In the genomic region with DNA sequence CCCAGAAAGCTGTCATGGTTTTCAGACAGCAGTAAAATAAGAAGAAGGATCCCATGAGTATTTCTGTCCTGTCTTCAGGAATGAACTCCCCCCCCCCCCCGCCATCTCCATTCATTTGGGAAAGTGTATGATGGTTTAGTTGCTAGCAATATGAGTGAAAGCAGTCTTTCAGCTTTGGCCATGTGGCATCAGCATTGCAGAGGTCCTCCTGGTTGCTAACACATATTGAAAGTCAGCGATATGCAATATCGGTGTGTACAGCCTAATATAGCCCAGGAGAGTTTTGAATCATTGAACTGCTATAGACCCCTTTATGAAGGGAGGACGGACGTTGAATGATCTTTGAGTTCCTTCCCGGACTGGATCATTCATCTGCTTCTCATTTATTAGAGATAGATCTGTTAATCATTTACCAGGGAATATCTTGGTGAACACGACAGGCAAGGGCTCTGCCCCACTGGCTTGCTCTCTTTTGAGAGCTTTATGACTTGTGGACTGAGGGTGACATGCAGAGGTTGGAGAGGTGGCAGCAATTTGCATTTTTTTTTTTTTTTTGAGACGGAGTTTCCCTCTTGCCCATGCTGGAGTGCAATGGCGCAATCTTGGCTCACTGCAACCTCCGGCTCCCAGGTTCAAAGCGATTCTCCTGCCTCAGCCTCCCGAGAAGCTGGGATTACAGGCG, we compare ENCODE assay signal across 9 cellular contexts. TPM values are rescaled to one million over a fixed set of nuclear protein-coding genes. Genes with fewer than 3 reads are reported as not detected.
DNase-seq lines count a peak whose midpoint lies in the region; ATAC-seq, FAIRE-seq and TF ChIP-seq lines count a peak whose summit lies in the region.
"Had no signal": no experiment of that assay in that cellular context is flagged by ENCODE, and none has a peak within 500 bp of the region (broad histone marks: within the 10 kb centered on the region; RNA-seq: fewer than 3 reads in every experiment).

No MANE protein-coding gene starts in this region.

- H3K79me2 ChIP-seq in keratinocyte (ENCODE audit: control insufficient read depth, insufficient read depth, low read length), result peaks cover 55% of the 10 kb centered on the region

- H3K27ac ChIP-seq in keratinocyte (ENCODE audit: control insufficient read depth, insufficient read depth, low read length) (no peak overlapping the region), stomach (no peak overlapping the region)

- H3K9me3 ChIP-seq in keratinocyte (ENCODE audit: control insufficient read depth, low read depth, low read length), result peaks cover 2% of the 10 kb centered on the region
- H3K9me3 ChIP-seq in stomach, result no peaks in the 10 kb centered on the region

- H3K4me2 ChIP-seq in keratinocyte (ENCODE audit: control insufficient read depth, extremely low read depth, insufficient read depth, low read depth, low read length), result peak overlapping the region; percentile 81

- dilution Hi-C loops in keratinocyte (cut with MboI; ENCODE audit: extremely low pct_ligation_motif_present, low sequenced_read_pairs), result no loop called here

- peak overlapping the region; percentile 100 for H3K27ac Mint-ChIP-seq in activated CD4-positive, alpha-beta T cell treated with anti-CD3 and anti-CD28 coated beads, Interleukin-2, amount 10 ng/mL, durations not matched to agents 7 days and 5 days
- no peak overlapping the region for H3K27ac Mint-ChIP-seq in activated B cell treated with CpG ODN at 0.5 μM for 24 hours

- peak overlapping the region; percentile 100 for H3K4me3 Mint-ChIP-seq in activated CD4-positive, alpha-beta T cell treated with anti-CD3 and anti-CD28 coated beads, Interleukin-2, amount 10 ng/mL, durations not matched to agents 7 days and 5 days
- H3K4me3 Mint-ChIP-seq in activated B cell treated with CpG ODN at 0.5 μM for 24 hours, result peak overlapping the region; percentile 64

- WGBS in stomach, 5 donors, result 70 to 74% (median 71%) methylated on average over 13 of the region's 13 CpGs

- intact Hi-C loops in activated B cell treated with CpG ODN at 0.5 μM for 24 hours (cut with micrococcal nuclease) (loop anchor here (5.0 kb wide), 1 partner anchor 34 kb away; no protein-coding TSS in a partner anchor), stomach (cut with DNase I; ENCODE audit: low total_unique reads) (no loop called here)

- no peak for FAIRE-seq in keratinocyte (lab: Jason Lieb, UNC)

- no peak for TF ChIP-seq EP300 in stomach (IDR thresholded peaks at IDR 0.05)

- no peak for TF ChIP-seq CTCF in activated B cell treated with CpG ODN at 0.5 μM for 24 hours (IDR thresholded peaks at IDR 0.05)
- TF ChIP-seq CTCF in keratinocyte (optimal IDR thresholded peaks at IDR 0.05 in 1 of 3, IDR thresholded peaks at IDR 0.05 in 1 of 3, conservative IDR thresholded peaks at IDR 0.05 in 1 of 3; ENCODE audit: extremely low read depth in 1 of 3, insufficient read depth in 2 of 3, low read length in 3 of 3), result no peak
- no peak for TF ChIP-seq CTCF in stomach (IDR thresholded peaks at IDR 0.05)

- no peaks in the 10 kb centered on the region for H4K20me1 ChIP-seq in keratinocyte (ENCODE audit: control insufficient read depth, extremely low read depth, insufficient read depth, low read length)

- H3K27me3 ChIP-seq in keratinocyte (ENCODE audit: control insufficient read depth, extremely low read depth, insufficient read depth, low read length) (no peaks in the 10 kb centered on the region), stomach (no peaks in the 10 kb centered on the region)

- no peak for DNase-seq in activated CD4-positive, alpha-beta T cell treated with anti-CD3 and anti-CD28 coated beads, Interleukin-2, amount 10 ng/mL, durations not matched to agents 7 days and 5 days
- no peak for DNase-seq in activated CD4-positive, alpha-beta T cell treated with anti-CD3 and anti-CD28 coated beads, Interleukin-2, amount 50 U/mL, for 4 hours
- DNase-seq in activated B cell treated with CpG ODN at 0.5 μM for 24 hours (no peak), keratinocyte (ENCODE audit: low read depth, low spot score) (no peak), stomach (no peak), NCI-H82 treated with DMSO at 0.1 percent for 48 hours (lab: John Stamatoyannopoulos, UW; ENCODE audit: unreplicated experiment) (no peak)
- no peak for DNase-seq in stimulated activated CD4-positive, alpha-beta T cell treated with anti-CD3 and anti-CD28 coated beads, Interleukin-12 subunit alpha, Interleukin-12 subunit beta, amount 100 ng/mL, for 4 hours
- DNase-seq: OCI-M1 had no signal

- peaks cover 15% of the 10 kb centered on the region for H3K36me3 Mint-ChIP-seq in activated CD4-positive, alpha-beta T cell treated with anti-CD3 and anti-CD28 coated beads, Interleukin-2, amount 10 ng/mL, durations not matched to agents 7 days and 5 days (ENCODE audit: low read depth)
- peaks cover 21% of the 10 kb centered on the region for H3K36me3 Mint-ChIP-seq in activated B cell treated with CpG ODN at 0.5 μM for 24 hours (ENCODE audit: low read depth)

- peak overlapping the region; percentile 54 to 91 (median 85) for H3K4me3 ChIP-seq in keratinocyte (ENCODE audit: control insufficient read depth in 2 of 3, extremely low read depth in 1 of 3, insufficient read depth in 2 of 3, low read depth in 1 of 3, low read length in 3 of 3)
- H3K4me3 ChIP-seq in stomach, result peak overlapping the region; percentile 85 to 97 (median 93)

- peaks cover 18% of the 10 kb centered on the region for H3K4me1 ChIP-seq in keratinocyte (ENCODE audit: control insufficient read depth, extremely low read depth, insufficient read depth, low read length)
- H3K4me1 ChIP-seq in stomach, result peaks cover 22 to 52% (median 37%) of the 10 kb centered on the region in 4 donors

- no peaks in the 10 kb centered on the region for H3K9me1 ChIP-seq in keratinocyte (ENCODE audit: control insufficient read depth, extremely low read depth, insufficient read depth, low read length)

- ATAC-seq in activated B cell treated with CpG ODN at 0.5 μM for 24 hours (ENCODE audit: low read depth) (no peak), GM21381 (IDR thresholded peaks at IDR 0.05; ENCODE audit: unreplicated experiment) (no peak)

- H2AFZ ChIP-seq in keratinocyte (ENCODE audit: control insufficient read depth, low read length), result no peak overlapping the region

- peaks cover 27% of the 10 kb centered on the region for H3K4me1 Mint-ChIP-seq in activated CD4-positive, alpha-beta T cell treated with anti-CD3 and anti-CD28 coated beads, Interleukin-2, amount 10 ng/mL, durations not matched to agents 7 days and 5 days
- peaks cover 41% of the 10 kb centered on the region for H3K4me1 Mint-ChIP-seq in activated B cell treated with CpG ODN at 0.5 μM for 24 hours

- no peaks in the 10 kb centered on the region for H3K27me3 Mint-ChIP-seq in activated CD4-positive, alpha-beta T cell treated with anti-CD3 and anti-CD28 coated beads, Interleukin-2, amount 10 ng/mL, durations not matched to agents 7 days and 5 days
- no peaks in the 10 kb centered on the region for H3K27me3 Mint-ChIP-seq in activated B cell treated with CpG ODN at 0.5 μM for 24 hours

- POLR2A ChIA-PET in activated CD4-positive, alpha-beta T cell treated with anti-CD3 and anti-CD28 coated beads, Interleukin-2, amount 10 ng/mL, durations not matched to agents 7 days and 5 days (lab: Charles Lee), result no interaction called here
- POLR2A ChIA-PET in activated B cell treated with CpG ODN at 0.5 μM for 24 hours (lab: Charles Lee), result interaction anchor here (0.6 to 1.5 kb wide), 3 partner anchors 13 to 491 kb away, joined by 3 to 5 read pairs (median 3); a partner anchor contains a TSS

- peaks cover 5 to 16% of the 10 kb centered on the region in 2 experiments for H3K36me3 ChIP-seq in keratinocyte (ENCODE audit: control insufficient read depth in 2 of 2, extremely low read depth in 1 of 2, insufficient read depth in 2 of 2, low read length in 2 of 2)
- H3K36me3 ChIP-seq in stomach, result peaks cover 9 to 23% (median 16%) of the 10 kb centered on the region in 4 donors

- H3K9me3 Mint-ChIP-seq in activated CD4-positive, alpha-beta T cell treated with anti-CD3 and anti-CD28 coated beads, Interleukin-2, amount 10 ng/mL, durations not matched to agents 7 days and 5 days, result peaks cover 8% of the 10 kb centered on the region
- no peaks in the 10 kb centered on the region for H3K9me3 Mint-ChIP-seq in activated B cell treated with CpG ODN at 0.5 μM for 24 hours

- CTCF ChIA-PET in activated CD4-positive, alpha-beta T cell treated with anti-CD3 and anti-CD28 coated beads, Interleukin-2, amount 10 ng/mL, durations not matched to agents 7 days and 5 days (lab: Charles Lee), result interaction anchor here (1.6 to 1.8 kb wide), 2 partner anchors 10 to 274 kb away, joined by 4 to 6 read pairs; no protein-coding TSS in a partner anchor
- CTCF ChIA-PET in activated B cell treated with CpG ODN at 0.5 μM for 24 hours (lab: Charles Lee), result interaction anchor here (0.6 kb wide), 1 partner anchor 23 kb away, joined by 3 read pairs; no protein-coding TSS in a partner anchor

- no peak for TF ChIP-seq POLR2A in stomach (IDR thresholded peaks at IDR 0.05)

- peak overlapping the region; percentile 87 for H3K9ac ChIP-seq in keratinocyte (ENCODE audit: control insufficient read depth, extremely low read depth, insufficient read depth, low read length)

RNA-seq across cellular contexts. Expression of a gene that starts 25.2 kb away (rescaled TPM):
- 10 to 100 TPM; 30.7 to 35.5 TPM for total RNA-seq in activated CD4-positive, alpha-beta T cell treated with anti-CD3 and anti-CD28 coated beads, Interleukin-2, amount 10 ng/mL, durations not matched to agents 7 days and 5 days
- total RNA-seq in activated B cell treated with CpG ODN at 0.5 μM for 24 hours, result 45.2 and 51.5 TPM in 2 replicates
- 74.2 to 115 TPM (median 86.4 TPM) in 3 replicates for polyA plus RNA-seq in keratinocyte
- 57.3 TPM for polyA plus RNA-seq in keratinocyte (2011; ENCODE audit: low read depth)
- polyA plus RNA-seq in keratinocyte (2011; cell fraction: cytosol; rRNA removed), result 58.4 and 103 TPM in 2 replicates
- 162 and 165 TPM in 2 replicates for polyA plus RNA-seq in keratinocyte (2011; cell fraction: nucleus; rRNA removed)
- polyA plus RNA-seq in keratinocyte (2012; ENCODE audit: low replicate concordance), result 47.8 and 84.1 TPM in 2 replicates
- 90.7 to 97.3 TPM (median 90.8 TPM) in 3 replicates for polyA minus RNA-seq in keratinocyte
- 69.4 TPM for polyA minus RNA-seq in keratinocyte (2011; cell fraction: cytosol; rRNA and poly(A)+ RNA removed)
- 46.8 and 54.3 TPM in 2 replicates for polyA minus RNA-seq in keratinocyte (2011; cell fraction: nucleus; rRNA and poly(A)+ RNA removed)
- total RNA-seq in stomach, result 100 to 1,000 TPM in 1 of 5 donors, 10 to 100 TPM in 4; 26.4 to 329 (median 56.1) TPM
- 10 to 100 TPM; 52.5 to 74.6 (median 61.9) TPM for polyA plus RNA-seq in stomach

RNA-seq across cellular contexts. Expression of a gene that starts 45.5 kb away (rescaled TPM):
- under 1 TPM; 0.07 to 0.15 TPM for total RNA-seq in activated CD4-positive, alpha-beta T cell treated with anti-CD3 and anti-CD28 coated beads, Interleukin-2, amount 10 ng/mL, durations not matched to agents 7 days and 5 days
- total RNA-seq in activated B cell treated with CpG ODN at 0.5 μM for 24 hours (0.32 and 0.47 TPM in 2 replicates), stomach (10 to 100 TPM in 2 of 5 donors, 1 to 10 TPM in 1, under 1 TPM in 1, not detected in 1; 0.73 to 37.1 (median 15.1) TPM)
- polyA plus RNA-seq in keratinocyte (1.7 to 4.2 TPM (median 4.1 TPM) in 3 replicates), stomach (1 to 10 TPM; 5.8 to 9.9 (median 7.3) TPM)
- polyA plus RNA-seq in keratinocyte (2011; ENCODE audit: low read depth), result 1.8 TPM
- polyA plus RNA-seq in keratinocyte (2011; cell fraction: cytosol; rRNA removed), result 6.7 and 9.7 TPM in 2 replicates
- polyA plus RNA-seq in keratinocyte (2011; cell fraction: nucleus; rRNA removed), result 3.6 and 4.1 TPM in 2 replicates
- polyA plus RNA-seq in keratinocyte (2012; ENCODE audit: low replicate concordance), result 4.0 and 8.3 TPM in 2 replicates
- 3.3 to 4.2 TPM (median 3.7 TPM) in 3 replicates for polyA minus RNA-seq in keratinocyte
- polyA minus RNA-seq in keratinocyte (2011; cell fraction: cytosol; rRNA and poly(A)+ RNA removed), result 10.0 TPM
- 2.4 and 2.8 TPM in 2 replicates for polyA minus RNA-seq in keratinocyte (2011; cell fraction: nucleus; rRNA and poly(A)+ RNA removed)

RNA-seq across cellular contexts. Expression of a gene that starts 50.7 kb away (rescaled TPM):
- total RNA-seq in activated CD4-positive, alpha-beta T cell treated with anti-CD3 and anti-CD28 coated beads, Interleukin-2, amount 10 ng/mL, durations not matched to agents 7 days and 5 days, result 1 to 10 TPM; 1.1 to 1.6 TPM
- 0.33 and 0.42 TPM in 2 replicates for total RNA-seq in activated B cell treated with CpG ODN at 0.5 μM for 24 hours
- polyA plus RNA-seq in keratinocyte, result 29.2 to 54.2 TPM (median 34.0 TPM) in 3 replicates
- 12.0 TPM for polyA plus RNA-seq in keratinocyte (2011; ENCODE audit: low read depth)
- 43.9 and 88.8 TPM in 2 replicates for polyA plus RNA-seq in keratinocyte (2011; cell fraction: cytosol; rRNA removed)
- polyA plus RNA-seq in keratinocyte (2011; cell fraction: nucleus; rRNA removed), result 53.8 and 69.2 TPM in 2 replicates
- polyA plus RNA-seq in keratinocyte (2012; ENCODE audit: low replicate concordance), result 28.0 and 84.9 TPM in 2 replicates
- 41.8 to 174 TPM (median 49.2 TPM) in 3 replicates for polyA minus RNA-seq in keratinocyte
- polyA minus RNA-seq in keratinocyte (2011; cell fraction: cytosol; rRNA and poly(A)+ RNA removed), result 125 TPM
- 61.3 and 72.0 TPM in 2 replicates for polyA minus RNA-seq in keratinocyte (2011; cell fraction: nucleus; rRNA and poly(A)+ RNA removed)
- 10 to 100 TPM in 1 of 5 donors, 1 to 10 TPM in 1, under 1 TPM in 1, not detected in 2; 0.29 to 14.5 (median 1.0) TPM for total RNA-seq in stomach
- 1 to 10 TPM; 2.4 to 8.2 (median 5.0) TPM for polyA plus RNA-seq in stomach

RNA-seq across cellular contexts. Expression of a gene that starts 55.1 kb away (rescaled TPM):
- total RNA-seq in activated CD4-positive, alpha-beta T cell treated with anti-CD3 and anti-CD28 coated beads, Interleukin-2, amount 10 ng/mL, durations not matched to agents 7 days and 5 days, result 1 to 10 TPM; 5.0 to 6.6 TPM
- total RNA-seq in activated B cell treated with CpG ODN at 0.5 μM for 24 hours (4.8 and 6.8 TPM in 2 replicates), stomach (10 to 100 TPM in 1 of 5 donors, 1 to 10 TPM in 4; 1.3 to 11.3 (median 6.7) TPM)
- polyA plus RNA-seq in keratinocyte (1.1 to 1.9 TPM (median 1.1 TPM) in 3 replicates), stomach (1 to 10 TPM; 1.4 to 3.9 (median 1.8) TPM)
- polyA plus RNA-seq in keratinocyte (2011; ENCODE audit: low read depth), result 0.99 TPM
- polyA plus RNA-seq in keratinocyte (2011; cell fraction: cytosol; rRNA removed), result 0.23 and 0.61 TPM in 2 replicates
- polyA plus RNA-seq in keratinocyte (2011; cell fraction: nucleus; rRNA removed), result 8.9 TPM in 2 replicates
- 0.88 and 1.8 TPM in 2 replicates for polyA plus RNA-seq in keratinocyte (2012; ENCODE audit: low replicate concordance)
- 1.2 to 3.1 TPM (median 2.1 TPM) in 3 replicates for polyA minus RNA-seq in keratinocyte
- polyA minus RNA-seq in keratinocyte (2011; cell fraction: cytosol; rRNA and poly(A)+ RNA removed), result 2.1 TPM
- polyA minus RNA-seq in keratinocyte (2011; cell fraction: nucleus; rRNA and poly(A)+ RNA removed), result 3.3 and 4.3 TPM in 2 replicates
